In the genomic region with DNA sequence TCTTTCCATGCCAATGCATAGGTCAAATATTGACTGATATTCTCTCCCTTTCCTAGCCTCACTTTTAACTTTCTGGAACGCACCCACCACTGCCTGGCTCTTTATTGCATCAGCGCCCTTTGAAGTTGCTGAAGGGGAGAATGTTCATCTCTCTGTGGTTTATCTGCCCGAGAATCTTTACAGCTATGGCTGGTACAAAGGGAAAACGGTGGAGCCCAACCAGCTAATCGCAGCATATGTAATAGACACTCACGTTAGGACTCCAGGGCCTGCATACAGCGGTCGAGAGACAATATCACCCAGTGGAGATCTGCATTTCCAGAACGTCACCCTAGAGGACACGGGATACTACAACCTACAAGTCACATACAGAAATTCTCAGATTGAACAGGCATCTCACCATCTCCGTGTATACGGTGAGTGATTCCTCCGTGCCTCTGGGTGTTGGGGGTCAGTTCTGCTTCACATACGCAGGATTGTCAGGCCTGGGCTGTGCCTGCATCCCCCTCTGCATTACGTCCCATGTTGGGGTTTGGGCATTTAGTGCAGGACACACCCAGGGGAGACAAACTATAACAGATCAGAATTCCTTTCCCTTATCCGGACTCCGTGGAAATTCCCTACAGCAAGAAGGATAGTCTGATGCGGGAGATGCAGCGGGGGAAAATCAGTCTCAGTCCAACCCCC, we compare ENCODE assay signal across 17 cellular contexts. TPM values are rescaled to one million over a fixed set of nuclear protein-coding genes. Genes with fewer than 3 reads are reported as not detected.
DNase-seq lines count a peak whose midpoint lies in the region; ATAC-seq and TF ChIP-seq lines count a peak whose summit lies in the region.
"Had no signal": no experiment of that assay in that cellular context is flagged by ENCODE, and none has a peak within 500 bp of the region (broad histone marks: within the 10 kb centered on the region; RNA-seq: fewer than 3 reads in every experiment).

No MANE protein-coding gene starts in this region.

- peak overlapping the region; percentile 79 for H3K4me3 Mint-ChIP-seq in stimulated activated naive CD8-positive, alpha-beta T cell treated with anti-CD3 and anti-CD28 coated beads, Interleukin-15, Interleukin-2, amounts not matched to agents 100 ng/mL and 50 ng/mL, for 24 hours
- H3K4me3 Mint-ChIP-seq in activated B cell treated with CpG ODN at 0.5 μM for 24 hours (no peak overlapping the region), memory B cell (peak overlapping the region; percentile 8)
- H3K4me3 Mint-ChIP-seq: mesothelial cell of epicardium had no signal

- POLR2A ChIA-PET in activated B cell treated with CpG ODN at 0.5 μM for 24 hours (lab: Charles Lee), result interaction anchor here (0.7 to 2.0 kb wide), 3 partner anchors 138 to 315 kb away, joined by 3 to 13 read pairs (median 5); a partner anchor contains a TSS

- peaks cover 22% of the 10 kb centered on the region for H3K4me1 Mint-ChIP-seq in stimulated activated naive CD8-positive, alpha-beta T cell treated with anti-CD3 and anti-CD28 coated beads, Interleukin-15, Interleukin-2, amounts not matched to agents 100 ng/mL and 50 ng/mL, for 24 hours (ENCODE audit: low read depth)
- peaks cover 24% of the 10 kb centered on the region for H3K4me1 Mint-ChIP-seq in activated B cell treated with CpG ODN at 0.5 μM for 24 hours
- peaks cover 15% of the 10 kb centered on the region for H3K4me1 Mint-ChIP-seq in memory B cell
- H3K4me1 Mint-ChIP-seq: mesothelial cell of epicardium had no signal

- peaks cover 19% of the 10 kb centered on the region for H3K9me3 Mint-ChIP-seq in stimulated activated naive CD8-positive, alpha-beta T cell treated with anti-CD3 and anti-CD28 coated beads, Interleukin-15, Interleukin-2, amounts not matched to agents 100 ng/mL and 50 ng/mL, for 24 hours
- H3K9me3 Mint-ChIP-seq in activated B cell treated with CpG ODN at 0.5 μM for 24 hours, result peaks cover 9% of the 10 kb centered on the region
- peaks cover 2% of the 10 kb centered on the region for H3K9me3 Mint-ChIP-seq in memory B cell

- CTCF ChIA-PET in activated B cell treated with CpG ODN at 0.5 μM for 24 hours (lab: Charles Lee), result interaction anchor here (1.2 to 1.5 kb wide), 3 partner anchors 11 to 21 kb away, joined by 3 read pairs; no protein-coding TSS in a partner anchor

- intact Hi-C loops in activated B cell treated with CpG ODN at 0.5 μM for 24 hours (cut with micrococcal nuclease), result loop anchor here (10.0 kb wide), 2 partner anchors 312 to 432 kb away; a partner anchor contains a TSS
- intact Hi-C loops in head of caudate nucleus (cut with DNase I), result loop anchor here (10.0 kb wide), 1 partner anchor 132 kb away; a partner anchor contains a TSS

- H3K27ac Mint-ChIP-seq in stimulated activated naive CD8-positive, alpha-beta T cell treated with anti-CD3 and anti-CD28 coated beads, Interleukin-15, Interleukin-2, amounts not matched to agents 100 ng/mL and 50 ng/mL, for 24 hours, result peak overlapping the region; percentile 78
- H3K27ac Mint-ChIP-seq in activated B cell treated with CpG ODN at 0.5 μM for 24 hours, result peak overlapping the region; percentile 91
- no peak overlapping the region for H3K27ac Mint-ChIP-seq in memory B cell
- H3K27ac Mint-ChIP-seq: mesothelial cell of epicardium had no signal

- no peaks in the 10 kb centered on the region for H3K27me3 Mint-ChIP-seq in stimulated activated naive CD8-positive, alpha-beta T cell treated with anti-CD3 and anti-CD28 coated beads, Interleukin-15, Interleukin-2, amounts not matched to agents 100 ng/mL and 50 ng/mL, for 24 hours
- H3K27me3 Mint-ChIP-seq in activated B cell treated with CpG ODN at 0.5 μM for 24 hours, result no peaks in the 10 kb centered on the region
- H3K27me3 Mint-ChIP-seq in memory B cell, result no peaks in the 10 kb centered on the region

- no peak for DNase-seq in stimulated activated naive CD8-positive, alpha-beta T cell treated with anti-CD3 and anti-CD28 coated beads, Interleukin-15, Interleukin-2, amounts not matched to agents 100 U/mL and 50 U/mL, for 24 hours
- no peak for DNase-seq in activated B cell treated with CpG ODN at 0.5 μM for 24 hours
- DNase-seq in memory B cell (ENCODE audit: low spot score in 2 of 2), result no peak
- DNase-seq in amygdala (lab: John Stamatoyannopoulos, UW), result no peak
- DNase-seq in head of caudate nucleus, result no peak
- DNase-seq: activated CD8-positive, alpha-beta memory T cell treated with anti-CD3 and anti-CD28 coated beads for 24 hours; anterior cingulate cortex; caudate nucleus; heart left ventricle; NCI-H1694 treated with DMSO at 0.1 percent for 48 hours had no signal

- no peak for ATAC-seq in stimulated activated naive CD8-positive, alpha-beta T cell treated with anti-CD3 and anti-CD28 coated beads, Interleukin-15, Interleukin-2, amounts not matched to agents 100 U/mL and 50 U/mL, for 24 hours
- ATAC-seq in activated B cell treated with CpG ODN at 0.5 μM for 24 hours (ENCODE audit: low read depth) (no peak), memory B cell (ENCODE audit: low read depth) (no peak), GM18907 (IDR thresholded peaks at IDR 0.05; ENCODE audit: unreplicated experiment) (no peak)
- ATAC-seq: activated CD4-positive, CD25-positive, alpha-beta regulatory T cell treated with anti-CD3 and anti-CD28 coated beads, Interleukin-2, amount 50 U/mL, for 24 hours; heart left ventricle; left lobe of liver; SK-N-SH treated with all-trans-retinoic acid at 6 μM for 48 hours had no signal

- no peak for TF ChIP-seq CTCF in activated B cell treated with CpG ODN at 0.5 μM for 24 hours (IDR thresholded peaks at IDR 0.05)

- peaks cover 43% of the 10 kb centered on the region for H3K36me3 Mint-ChIP-seq in stimulated activated naive CD8-positive, alpha-beta T cell treated with anti-CD3 and anti-CD28 coated beads, Interleukin-15, Interleukin-2, amounts not matched to agents 100 ng/mL and 50 ng/mL, for 24 hours (ENCODE audit: low read depth)
- H3K36me3 Mint-ChIP-seq in activated B cell treated with CpG ODN at 0.5 μM for 24 hours (ENCODE audit: low read depth), result peaks cover 44% of the 10 kb centered on the region
- H3K36me3 Mint-ChIP-seq in memory B cell, result peaks cover 31% of the 10 kb centered on the region
- H3K36me3 Mint-ChIP-seq: mesothelial cell of epicardium had no signal

RNA-seq across cellular contexts. Expression of a gene that starts 1.3 kb away (rescaled TPM):
- total RNA-seq in activated B cell treated with CpG ODN at 0.5 μM for 24 hours, result 11.7 and 12.0 TPM in 2 replicates
- total RNA-seq: HT-29, mesothelial cell of epicardium had no signal

RNA-seq across cellular contexts. Expression of a gene that starts 49.6 kb away (rescaled TPM):
- not detected in 2 replicates for total RNA-seq in activated B cell treated with CpG ODN at 0.5 μM for 24 hours
- total RNA-seq: HT-29, mesothelial cell of epicardium had no signal
